ENCODE assay signal across 27 cellular contexts in genomic region chr3:23359116-23359515, GRCh38.
"Had no signal": no experiment of that assay in that cellular context is flagged by ENCODE, and none has a peak within 500 bp of the region (broad histone marks: within the 10 kb centered on the region; RNA-seq: fewer than 3 reads in every experiment).

No MANE protein-coding gene starts in this region.

- H3K36me3 ChIP-seq: left lung, left ventricle myocardium inferior, lower lobe of right lung had no signal

- H3K36me3 Mint-ChIP-seq: immature natural killer cell had no signal

- H3K27me3 Mint-ChIP-seq: memory B cell; naive B cell; naive thymus-derived CD4-positive, alpha-beta T cell; naive thymus-derived CD8-positive, alpha-beta T cell had no signal

- H3K4me1 ChIP-seq: left lung, lower lobe of right lung had no signal

- FAIRE-seq: islet of Langerhans, keratinocyte, kidney had no signal

- H3K79me2 ChIP-seq: hepatocyte had no signal

- H3K9me3 ChIP-seq: left lung, lower lobe of right lung, mucosa of descending colon had no signal

- H2AFZ ChIP-seq: hepatocyte had no signal

- ATAC-seq: left cardiac atrium; left colon; left lobe of liver; left lung; left ventricle myocardium superior; lower lobe of right lung; mucosa of descending colon; naive thymus-derived CD4-positive, alpha-beta T cell; naive thymus-derived CD8-positive, alpha-beta T cell had no signal

- H3K4me2 ChIP-seq: hepatocyte had no signal

- H3K4me1 Mint-ChIP-seq: immature natural killer cell; naive thymus-derived CD4-positive, alpha-beta T cell; naive thymus-derived CD8-positive, alpha-beta T cell had no signal

- H3K27me3 ChIP-seq: hepatocyte, left lung had no signal

- H3K27ac ChIP-seq: hepatocyte, left lung, left ventricle myocardium inferior, lower lobe of right lung had no signal

- H3K27ac Mint-ChIP-seq: immature natural killer cell; memory B cell; mesothelial cell of epicardium; naive thymus-derived CD4-positive, alpha-beta T cell; naive thymus-derived CD8-positive, alpha-beta T cell had no signal

- DNase-seq: hippocampal formation; hypothalamus; immature natural killer cell; islet precursor cell; kidney; kidney glomerular epithelial cell; left cardiac atrium; left colon; left lung; left ventricle myocardium inferior; left ventricle myocardium superior; lower lobe of right lung; mammary epithelial cell; mesenchymal stem cell; mesendoderm; midbrain; mucosa of descending colon; naive B cell; naive thymus-derived CD4-positive, alpha-beta T cell; naive thymus-derived CD8-positive, alpha-beta T cell had no signal

- H3K4me3 Mint-ChIP-seq: immature natural killer cell; memory B cell; mesothelial cell of epicardium; naive B cell; naive thymus-derived CD4-positive, alpha-beta T cell; naive thymus-derived CD8-positive, alpha-beta T cell had no signal

- H3K4me3 ChIP-seq: hepatocyte, left lung, left ventricle myocardium inferior, lower lobe of right lung, lung, mucosa of descending colon had no signal
